ENCODE assay signal across 17 cellular contexts in the genomic region with DNA sequence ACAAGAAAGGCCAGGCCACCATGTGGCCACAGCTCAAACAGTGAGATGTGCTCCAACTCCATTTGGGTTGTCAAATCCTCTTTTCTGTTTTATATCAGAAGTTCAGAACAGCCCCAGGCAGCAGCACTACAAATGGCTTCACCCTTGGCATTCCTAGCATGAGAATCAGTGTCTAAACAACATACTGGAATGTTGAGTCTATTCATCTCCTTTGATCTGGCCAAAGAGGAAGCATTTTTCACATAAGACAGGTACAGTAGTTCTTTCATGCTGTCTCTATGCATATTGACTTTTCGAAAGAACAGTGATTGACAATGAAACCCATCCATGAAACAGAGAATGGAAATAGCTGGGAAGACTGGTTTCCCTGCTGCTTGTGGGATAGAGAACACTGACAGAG.
"Had no signal": no experiment of that assay in that cellular context is flagged by ENCODE, and none has a peak within 500 bp of the region (broad histone marks: within the 10 kb centered on the region; RNA-seq: fewer than 3 reads in every experiment).

No MANE protein-coding gene starts in this region.

- H3K4me1 ChIP-seq: gastroesophageal sphincter, right atrium auricular region, tibial artery, uterus had no signal

- ATAC-seq: activated CD8-positive, alpha-beta memory T cell treated with anti-CD3 and anti-CD28 coated beads, Interleukin-2, amount 10 ng/mL, durations not matched to agents 7 days and 5 days; gastroesophageal sphincter; heart left ventricle; left ventricle myocardium superior; natural killer cell; stimulated activated naive CD8-positive, alpha-beta T cell treated with anti-CD3 and anti-CD28 coated beads, Interleukin-15, Interleukin-2, amounts not matched to agents 100 U/mL and 50 U/mL, for 24 hours had no signal

- H3K36me3 ChIP-seq: gastroesophageal sphincter, heart left ventricle, right atrium auricular region, tibial artery, uterus, WERI-Rb-1 had no signal

- H3K27ac ChIP-seq: gastroesophageal sphincter, heart left ventricle, right atrium auricular region, tibial artery, uterus, WERI-Rb-1 had no signal

- H3K4me3 ChIP-seq: gastroesophageal sphincter, heart left ventricle, right atrium auricular region, tibial artery, uterus had no signal

- H3K27me3 ChIP-seq: gastroesophageal sphincter, heart left ventricle, right atrium auricular region, tibial artery, uterus had no signal

- H3K9me3 ChIP-seq: gastroesophageal sphincter, heart left ventricle, right atrium auricular region, tibial artery, uterus had no signal

- DNase-seq: activated CD4-positive, alpha-beta memory T cell treated with anti-CD3 and anti-CD28 coated beads, Interleukin-2, amount 10 ng/mL, durations not matched to agents 7 days and 5 days; activated CD8-positive, alpha-beta memory T cell treated with anti-CD3 and anti-CD28 coated beads, Interleukin-2, amount 10 ng/mL, durations not matched to agents 7 days and 5 days; amygdala; heart left ventricle; kidney glomerular epithelial cell; left ventricle myocardium superior; natural killer cell; posterior cingulate gyrus; stimulated activated CD4-positive, alpha-beta T cell treated with anti-CD3 and anti-CD28 coated beads, Interleukin-2, amount 100 ng/mL, for 24 hours; stimulated activated naive CD8-positive, alpha-beta T cell treated with anti-CD3 and anti-CD28 coated beads, Interleukin-15, Interleukin-2, amounts not matched to agents 100 U/mL and 50 U/mL, for 24 hours; substantia nigra; SW 1271; tibial artery; uterus; WERI-Rb-1 had no signal
